ENCODE assay signal across 8 cellular contexts in genomic region chr7:66592597-66593146, GRCh38. TPM values are rescaled to one million over a fixed set of nuclear protein-coding genes. Genes with fewer than 3 reads are reported as not detected.
DNase-seq lines count a peak whose midpoint lies in the region; ATAC-seq and TF ChIP-seq lines count a peak whose summit lies in the region.
"Not testable (repeated sequence)": the region's sequence is repeated elsewhere in the genome, so short reads cannot be mapped to it uniquely, and the experiment has no call there.

No MANE protein-coding gene starts in this region.

- peak overlapping the region; percentile 95 for H3K27ac ChIP-seq in HUES48 (ENCODE audit: low read depth, low read length)
- H3K27ac ChIP-seq in mammary epithelial cell (ENCODE audit: insufficient read depth, low read depth, low read length): peak overlapping the region; percentile 92
- H3K27ac ChIP-seq in right atrium auricular region: peak overlapping the region; percentile 93 to 96
- H3K27ac ChIP-seq in substantia nigra (ENCODE audit: low read depth, low read length, poor library complexity, severe bottlenecking): peak overlapping the region; percentile 88

- H3K9ac ChIP-seq in ES-I3 (ENCODE audit: low read depth, low read length) (peak overlapping the region; percentile 91; the same call in 1 of the 2 replicates), HUES48 (ENCODE audit: low read depth, low read length) (peak overlapping the region; percentile 85), mammary epithelial cell (ENCODE audit: insufficient read depth, low read length) (peak overlapping the region; percentile 96)

- H3K27ac Mint-ChIP-seq in activated B cell treated with CpG ODN at 0.5 μM for 24 hours (peak overlapping the region; percentile 91), nephron (peak overlapping the region; percentile 95 to 99 (median 99))

- not testable (repeated sequence) for H4K20me1 ChIP-seq in mammary epithelial cell (ENCODE audit: insufficient read depth, low read length)

- in situ Hi-C loops in mammary epithelial cell (cut with MboI; ENCODE audit: low sequenced_read_pairs in 2 of 2): not testable (repeated sequence)

- ATAC-seq in GM21723 (IDR thresholded peaks at IDR 0.05; ENCODE audit: unreplicated experiment): peak; percentile 10
- ATAC-seq in activated B cell treated with CpG ODN at 0.5 μM for 24 hours (ENCODE audit: low read depth): peak; percentile 6

- CTCF ChIA-PET in activated B cell treated with CpG ODN at 0.5 μM for 24 hours (lab: Charles Lee); mammary epithelial cell (lab: Charles Lee; ENCODE audit: low non-redundant PET): not testable (repeated sequence)

- not testable (repeated sequence) for H3K4me1 ChIP-seq in ES-I3 (ENCODE audit: insufficient read depth, low read length); HUES48 (ENCODE audit: control insufficient read depth, insufficient read depth, low read length)
- peaks cover 16% of the 10 kb centered on the region for H3K4me1 ChIP-seq in mammary epithelial cell (ENCODE audit: insufficient read depth, low read length)
- H3K4me1 ChIP-seq in right atrium auricular region: peaks cover 0 to 15% of the 10 kb centered on the region in 2 donors

- POLR2A ChIA-PET in activated B cell treated with CpG ODN at 0.5 μM for 24 hours (lab: Charles Lee): interaction anchor here (0.7 to 1.5 kb wide), 6 partner anchors 36 to 404 kb away, joined by 3 to 7 read pairs (median 4); partner anchors contain the start of genes KCTD7, RABGEF1 and TYW1

- dilution Hi-C loops in mammary epithelial cell (cut with HindIII; ENCODE audit: low sequenced_read_pairs): not testable (repeated sequence)

- H3K36me3 ChIP-seq in ES-I3 (ENCODE audit: insufficient read depth, low read length); HUES48 (ENCODE audit: control insufficient read depth, insufficient read depth, low read length); mammary epithelial cell (ENCODE audit: insufficient read depth, low read length); right atrium auricular region: not testable (repeated sequence)

- not testable (repeated sequence) for H3K9me3 Mint-ChIP-seq in activated B cell treated with CpG ODN at 0.5 μM for 24 hours
- peaks cover 11% of the 10 kb centered on the region for H3K9me3 Mint-ChIP-seq in nephron

- intact Hi-C loops in activated B cell treated with CpG ODN at 0.5 μM for 24 hours (cut with micrococcal nuclease): loop anchor here (1.0 to 10.0 kb wide), 8 partner anchors 36 to 842 kb away; partner anchors contain the start of genes KCTD7, RABGEF1, SBDS and TMEM248
- intact Hi-C loops in mammary epithelial cell (cut with micrococcal nuclease): loop anchor here (2.0 to 5.0 kb wide), 3 partner anchors 36 to 330 kb away; partner anchors contain the start of genes KCTD7 and TMEM248

- TSS peak; percentile 15 for BruUV-seq in mammary epithelial cell (replicated peaks; lab: Mats Ljungman, UMichigan)

- DNase-seq in activated B cell treated with CpG ODN at 0.5 μM for 24 hours; mammary epithelial cell; right atrium auricular region (ENCODE audit: low spot score); substantia nigra (lab: John Stamatoyannopoulos, UW): not testable (repeated sequence)

- H3K4me3 Mint-ChIP-seq in activated B cell treated with CpG ODN at 0.5 μM for 24 hours (peak overlapping the region; percentile 98), nephron (peak overlapping the region; percentile 96 to 99 (median 99))

- TF ChIP-seq CTCF in activated B cell treated with CpG ODN at 0.5 μM for 24 hours (IDR thresholded peaks at IDR 0.05); mammary epithelial cell (conservative IDR thresholded peaks at IDR 0.05 in 1 of 2, IDR thresholded peaks at IDR 0.05 in 1 of 2; ENCODE audit: extremely low read depth in 1 of 2, insufficient read depth in 1 of 2, low read depth in 1 of 2, low read length in 2 of 2); right atrium auricular region (IDR thresholded peaks at IDR 0.05); nephron (IDR thresholded peaks at IDR 0.05; ENCODE audit: unreplicated experiment in 3 of 3): not testable (repeated sequence)

- not testable (repeated sequence) for H3K9me3 ChIP-seq in ES-I3 (ENCODE audit: control insufficient read depth, insufficient read depth, low read length); mammary epithelial cell (replicated peaks; ENCODE audit: insufficient read depth, low read length); right atrium auricular region
- peaks cover 15% of the 10 kb centered on the region for H3K9me3 ChIP-seq in HUES48 (ENCODE audit: control insufficient read depth, insufficient read depth, low read length)

- H3K27me3 ChIP-seq in HUES48 (ENCODE audit: control insufficient read depth, insufficient read depth, low read length); mammary epithelial cell (ENCODE audit: insufficient read depth, low read length); right atrium auricular region: not testable (repeated sequence)

- peaks cover 12% of the 10 kb centered on the region for H3K36me3 Mint-ChIP-seq in activated B cell treated with CpG ODN at 0.5 μM for 24 hours (ENCODE audit: low read depth)
- H3K36me3 Mint-ChIP-seq in nephron (ENCODE audit: low read depth): not testable (repeated sequence)

- H3K4me1 Mint-ChIP-seq in activated B cell treated with CpG ODN at 0.5 μM for 24 hours: peaks cover 48% of the 10 kb centered on the region
- H3K4me1 Mint-ChIP-seq in nephron: peaks cover 31% of the 10 kb centered on the region

- H2AFZ ChIP-seq in mammary epithelial cell (ENCODE audit: low read depth, low read length): peak overlapping the region; percentile 84

- H3K4me2 ChIP-seq in mammary epithelial cell (ENCODE audit: insufficient read depth, low read depth, low read length): peak overlapping the region; percentile 61

- WGBS in mammary epithelial cell (ENCODE audit: low coverage, missing lambda C conversion rate): 36% methylated on average over 3 of the region's 4 CpGs

- peaks cover 45% of the 10 kb centered on the region for H3K79me2 ChIP-seq in mammary epithelial cell (ENCODE audit: insufficient read depth, low read length)

- H3K4me3 ChIP-seq in HUES48 (ENCODE audit: low read depth, low read length) (peak overlapping the region; percentile 89), mammary epithelial cell (replicated peaks in 1 of 3; ENCODE audit: insufficient read depth in 1 of 3, low read depth in 2 of 3, low read length in 3 of 3) (peak overlapping the region; percentile 71 to 96 (median 94)), right atrium auricular region (peak overlapping the region; percentile 87 to 94)

- not testable (repeated sequence) for H3K27me3 Mint-ChIP-seq in activated B cell treated with CpG ODN at 0.5 μM for 24 hours; nephron (ENCODE audit: low read depth)

RNA-seq across cellular contexts. Expression of gene KCTD7, which starts 36.0 kb away (rescaled TPM):
- total RNA-seq in activated B cell treated with CpG ODN at 0.5 μM for 24 hours (12.8 and 13.2 TPM in 2 replicates), mammary epithelial cell (1 to 10 TPM; 3.6 to 7.3 TPM), right atrium auricular region (1 to 10 TPM; 8.6 to 10.0 TPM)
- 4.3 TPM for polyA plus RNA-seq in mammary epithelial cell
- polyA minus RNA-seq in mammary epithelial cell: 2.9 TPM
